ENCODE assay signal across 8 cellular contexts in genomic region chr6:127420558-127420957, GRCh38.
DNase-seq lines count a peak whose midpoint lies in the region; ATAC-seq lines count a peak whose summit lies in the region.

No MANE protein-coding gene starts in this region.

- DNase-seq in NCI-H2081 (lab: John Stamatoyannopoulos, UW) (peak; percentile 1 to 56), NCI-H2081 treated with DMSO at 0.1 percent for 48 hours (lab: John Stamatoyannopoulos, UW) (no peak), MV-4-11 (lab: John Stamatoyannopoulos, UW) (peak; percentile 90), T-helper 2 cell (peak in 4 of 5 experiments; percentile 6 to 93 (median 44)), amniotic stem cell (lab: John Stamatoyannopoulos, UW) (peak; percentile 82), iPS DF 19.7 (ENCODE audit: low read depth, low spot score) (peak; percentile 87)
- peak; percentile 84 for DNase-seq in stimulated activated CD4-positive, alpha-beta T cell treated with anti-CD3 and anti-CD28 coated beads, Interleukin-15, amount 100 ng/mL, for 24 hours

- ATAC-seq in HG02623 (IDR thresholded peaks at IDR 0.05; ENCODE audit: unreplicated experiment), result peak; percentile 100
